Comparison of ENCODE assay signal across 8 cellular contexts in genomic region chr7:142855401-142855743, GRCh38. TPM values are rescaled to one million over a fixed set of nuclear protein-coding genes. Genes with fewer than 3 reads are reported as not detected.
DNase-seq lines count a peak whose midpoint lies in the region; ATAC-seq and TF ChIP-seq lines count a peak whose summit lies in the region.

No MANE protein-coding gene starts in this region.

- peak overlapping the region in 1 of 2 experiments; percentile 31 for H3K14ac ChIP-seq in mesenchymal stem cell (ENCODE audit: low read length in 2 of 2)

- H3K4me3 ChIP-seq in BJ (ENCODE audit: low read depth, low read length) (peak overlapping the region; percentile 55), astrocyte of the spinal cord (ENCODE audit: low read depth, low read length) (peak overlapping the region; percentile 55), mesenchymal stem cell (ENCODE audit: insufficient read depth in 1 of 2, low read depth in 1 of 2, low read length in 2 of 2) (peak overlapping the region; percentile 54 to 91)

- peak overlapping the region; percentile 95 for H3K4me2 ChIP-seq in mesenchymal stem cell (ENCODE audit: low read length, poor library complexity, severe bottlenecking)

- whole genome bisulfite sequencing in mesenchymal stem cell, result 13% methylated on average over 9 of the region's 9 CpGs

- H3K4me1 ChIP-seq in mesenchymal stem cell (ENCODE audit: control insufficient read depth, insufficient read depth, low read depth, low read length), result peaks cover 11% of the 10 kb centered on the region

- H3K4ac ChIP-seq in mesenchymal stem cell (ENCODE audit: low read depth in 1 of 2, low read length in 2 of 2), result no peak overlapping the region

- in situ Hi-C loops in astrocyte of the spinal cord (cut with HindIII; ENCODE audit: low sequenced_read_pairs), result no loop called here

- H3K23ac ChIP-seq in mesenchymal stem cell (ENCODE audit: low read length in 2 of 2), result no peak overlapping the region

- peak overlapping the region; percentile 50 for H3K9ac ChIP-seq in mesenchymal stem cell (ENCODE audit: low read length)

- CTCF ChIA-PET in BJ (lab: Yijun Ruan, JAX), result interaction anchor here (1.6 to 2.7 kb wide), 4 partner anchors 11 to 360 kb away, joined by 4 to 14 read pairs (median 9); no protein-coding TSS in a partner anchor

- POLR2A ChIA-PET in BJ (lab: Charles Lee), result no interaction called here

- H3K36me3 ChIP-seq in BJ (ENCODE audit: control insufficient read depth, insufficient read depth, low read length) (no peaks in the 10 kb centered on the region), mesenchymal stem cell (ENCODE audit: control insufficient read depth in 1 of 2, insufficient read depth in 2 of 2, low read depth in 1 of 2, low read length in 2 of 2) (no peaks in the 10 kb centered on the region)

- H3K27me3 ChIP-seq in BJ (ENCODE audit: control insufficient read depth, insufficient read depth, low read length), result peaks cover 9% of the 10 kb centered on the region
- H3K27me3 ChIP-seq in mesenchymal stem cell (ENCODE audit: control insufficient read depth in 1 of 2, insufficient read depth in 1 of 2, low read length in 2 of 2), result peaks cover 16 to 29% of the 10 kb centered on the region in 2 experiments

- H2AFZ ChIP-seq in mesenchymal stem cell (ENCODE audit: low read depth, low read length), result no peak overlapping the region

- no peak overlapping the region for H2BK12ac ChIP-seq in mesenchymal stem cell (ENCODE audit: low read length in 2 of 2)

- no peaks in the 10 kb centered on the region for H3K9me3 ChIP-seq in mesenchymal stem cell (ENCODE audit: control insufficient read depth, low read length)

- no peak overlapping the region for H2AK5ac ChIP-seq in mesenchymal stem cell (ENCODE audit: low read length, severe bottlenecking)

- DNase-seq in BJ (ENCODE audit: low read depth) (no peak), astrocyte of the spinal cord (ENCODE audit: low read depth, low spot score) (no peak), mesenchymal stem cell (peak; percentile 5), midbrain (lab: John Stamatoyannopoulos, UW) (no peak), SKM-1 (lab: John Stamatoyannopoulos, UW; ENCODE audit: unreplicated experiment) (no peak), middle frontal gyrus (ENCODE audit: extremely low spot score, low spot score) (no peak)

- no peak overlapping the region for H2BK15ac ChIP-seq in mesenchymal stem cell (ENCODE audit: low read depth, poor library complexity, severe bottlenecking)

- no peak overlapping the region for H4K91ac ChIP-seq in mesenchymal stem cell (ENCODE audit: low read length)

- peak; percentile 11 for ATAC-seq in HG02884 (IDR thresholded peaks at IDR 0.05; ENCODE audit: unreplicated experiment)
- no peak for ATAC-seq in GM19023 (IDR thresholded peaks at IDR 0.05; ENCODE audit: unreplicated experiment)

- H2BK120ac ChIP-seq in mesenchymal stem cell (ENCODE audit: low read depth, low read length), result no peak overlapping the region

- no peak overlapping the region for H2BK5ac ChIP-seq in mesenchymal stem cell (ENCODE audit: low read depth, low read length, poor library complexity, severe bottlenecking)

- H3K79me1 ChIP-seq in mesenchymal stem cell (replicated peaks; ENCODE audit: low read length, poor library complexity, severe bottlenecking), result no peaks in the 10 kb centered on the region

- H4K8ac ChIP-seq in mesenchymal stem cell (ENCODE audit: low read length), result no peak overlapping the region

- peak overlapping the region in 1 of 2 experiments; percentile 5 for H3K18ac ChIP-seq in mesenchymal stem cell (ENCODE audit: low read depth in 1 of 2, low read length in 2 of 2)

- TF ChIP-seq CTCF in BJ (IDR thresholded peaks at IDR 0.05; ENCODE audit: insufficient read depth, low read depth, low read length) (no peak), astrocyte of the spinal cord (IDR thresholded peaks at IDR 0.05; ENCODE audit: low read depth, low read length) (peak; percentile 19)

- no peak overlapping the region for H3K27ac ChIP-seq in mesenchymal stem cell (ENCODE audit: low read length, poor library complexity, severe bottlenecking)

RNA-seq across cellular contexts. Expression of gene EPHB6, which starts 0.5 kb away (rescaled TPM):
- 4.5 and 7.1 TPM in 2 replicates for polyA plus RNA-seq in BJ (2011; rRNA removed)
- 6.7 and 8.0 TPM in 2 replicates for polyA minus RNA-seq in BJ (2011; rRNA and poly(A)+ RNA removed)
- 0.33 TPM for polyA plus RNA-seq in mesenchymal stem cell (2013, experiment 1 of 2)
- 0.67 TPM for polyA plus RNA-seq in mesenchymal stem cell (2013, experiment 2 of 2)

RNA-seq across cellular contexts. Expression of gene TRPV6, which starts 30.2 kb away (rescaled TPM):
- polyA plus RNA-seq in BJ (2011; rRNA removed), result not detected in 2 replicates
- not detected in 2 replicates for polyA minus RNA-seq in BJ (2011; rRNA and poly(A)+ RNA removed)
- not detected for polyA plus RNA-seq in mesenchymal stem cell (2013, experiment 1 of 2)
- polyA plus RNA-seq in mesenchymal stem cell (2013, experiment 2 of 2), result not detected
